8 cellular contexts compared by ENCODE assay signal in the genomic region with DNA sequence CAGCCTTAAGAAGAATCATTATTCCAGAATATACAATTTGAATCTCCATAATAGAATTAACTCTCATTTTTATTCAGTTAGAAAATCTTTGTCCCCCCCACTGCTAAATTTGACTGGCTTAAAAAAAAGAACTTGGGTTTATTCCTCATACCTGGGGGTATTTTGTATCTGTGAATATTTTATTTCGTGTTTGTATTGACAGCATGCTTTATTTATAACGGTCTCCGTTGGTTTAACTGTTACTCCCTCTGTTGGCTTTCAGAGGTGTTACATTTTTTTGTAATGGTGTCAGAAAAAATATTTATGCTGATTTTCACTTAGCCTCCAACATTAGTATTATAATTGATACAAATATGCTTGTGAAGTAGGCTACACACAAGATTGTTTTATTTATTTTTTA.
DNase-seq lines count a peak whose midpoint lies in the region; ATAC-seq and TF ChIP-seq lines count a peak whose summit lies in the region.

No MANE protein-coding gene starts in this region.

- H3K4me3 Mint-ChIP-seq in activated T-helper 2 cell treated with anti-CD3 and anti-CD28 coated beads, Interferon-gamma antibody, Interleukin-2, Interleukin-4, amounts not matched to agents 10 μg/mL and 5 μg/mL and 100 μg/mL, durations not matched to agents 14 hours and 24 hours and 36 hours (ENCODE audit: low read depth) = no peak overlapping the region

- no peaks in the 10 kb centered on the region for H3K27me3 Mint-ChIP-seq in activated T-helper 2 cell treated with anti-CD3 and anti-CD28 coated beads, Interferon-gamma antibody, Interleukin-2, Interleukin-4, amounts not matched to agents 10 μg/mL and 5 μg/mL and 100 μg/mL, durations not matched to agents 14 hours and 24 hours and 36 hours (ENCODE audit: low read depth)

- peak; percentile 63 for TF ChIP-seq CTCF in C4-2B (conservative IDR thresholded peaks at IDR 0.05)

- no peak overlapping the region for H3K27ac ChIP-seq in C4-2B

- H3K9me3 Mint-ChIP-seq in activated T-helper 2 cell treated with anti-CD3 and anti-CD28 coated beads, Interferon-gamma antibody, Interleukin-2, Interleukin-4, amounts not matched to agents 10 μg/mL and 5 μg/mL and 100 μg/mL, durations not matched to agents 14 hours and 24 hours and 36 hours = no peaks in the 10 kb centered on the region

- peak overlapping the region; percentile 46 for H3K27ac Mint-ChIP-seq in activated T-helper 2 cell treated with anti-CD3 and anti-CD28 coated beads, Interferon-gamma antibody, Interleukin-2, Interleukin-4, amounts not matched to agents 10 μg/mL and 5 μg/mL and 100 μg/mL, durations not matched to agents 14 hours and 24 hours and 36 hours

- no peaks in the 10 kb centered on the region for H3K27me3 ChIP-seq in H7 (ENCODE audit: control insufficient read depth, insufficient read depth, low read length)

- DNase-seq in H7 = peak; percentile 15
- no peak for DNase-seq in activated T-helper 2 cell treated with anti-CD3 and anti-CD28 coated beads, Interferon-gamma antibody, Interleukin-2, Interleukin-4, amounts not matched to agents 10 μg/mL and 5 μg/mL and 100 μg/mL, durations not matched to agents 14 hours and 24 hours and 36 hours (ENCODE audit: low spot score)
- DNase-seq in left lobe of liver (ENCODE audit: low spot score) = no peak
- no peak for DNase-seq in SHP77 (lab: John Stamatoyannopoulos, UW)
- no peak for DNase-seq in COR-L47 (lab: John Stamatoyannopoulos, UW)

- ATAC-seq in left lobe of liver (peak; percentile 53), HG03439 (IDR thresholded peaks at IDR 0.05; ENCODE audit: unreplicated experiment) (no peak), GM18517 (IDR thresholded peaks at IDR 0.05; ENCODE audit: unreplicated experiment) (no peak)

- no peak overlapping the region for H3K4me3 ChIP-seq in H7 (ENCODE audit: insufficient read depth, low read depth, low read length)

- H3K4me1 Mint-ChIP-seq in activated T-helper 2 cell treated with anti-CD3 and anti-CD28 coated beads, Interferon-gamma antibody, Interleukin-2, Interleukin-4, amounts not matched to agents 10 μg/mL and 5 μg/mL and 100 μg/mL, durations not matched to agents 14 hours and 24 hours and 36 hours (ENCODE audit: low read depth) = peaks cover 70% of the 10 kb centered on the region

- peaks cover 39% of the 10 kb centered on the region for H3K36me3 Mint-ChIP-seq in activated T-helper 2 cell treated with anti-CD3 and anti-CD28 coated beads, Interferon-gamma antibody, Interleukin-2, Interleukin-4, amounts not matched to agents 10 μg/mL and 5 μg/mL and 100 μg/mL, durations not matched to agents 14 hours and 24 hours and 36 hours (ENCODE audit: low read depth)

- H3K36me3 ChIP-seq in H7 (replicated peaks; ENCODE audit: control insufficient read depth, insufficient read depth, low read length) = peaks cover 4% of the 10 kb centered on the region

- intact Hi-C loops in activated T-helper 2 cell treated with anti-CD3 and anti-CD28 coated beads, Interferon-gamma antibody, Interleukin-2, Interleukin-4, amounts not matched to agents 10 μg/mL and 5 μg/mL and 100 μg/mL, durations not matched to agents 14 hours and 24 hours and 36 hours (cut with micrococcal nuclease) = loop anchor here (1.0 to 2.0 kb wide), 2 partner anchors 40 to 64 kb away; no protein-coding TSS in a partner anchor
